Comparison of ENCODE assay signal across 1 cellular context in the genomic region with DNA sequence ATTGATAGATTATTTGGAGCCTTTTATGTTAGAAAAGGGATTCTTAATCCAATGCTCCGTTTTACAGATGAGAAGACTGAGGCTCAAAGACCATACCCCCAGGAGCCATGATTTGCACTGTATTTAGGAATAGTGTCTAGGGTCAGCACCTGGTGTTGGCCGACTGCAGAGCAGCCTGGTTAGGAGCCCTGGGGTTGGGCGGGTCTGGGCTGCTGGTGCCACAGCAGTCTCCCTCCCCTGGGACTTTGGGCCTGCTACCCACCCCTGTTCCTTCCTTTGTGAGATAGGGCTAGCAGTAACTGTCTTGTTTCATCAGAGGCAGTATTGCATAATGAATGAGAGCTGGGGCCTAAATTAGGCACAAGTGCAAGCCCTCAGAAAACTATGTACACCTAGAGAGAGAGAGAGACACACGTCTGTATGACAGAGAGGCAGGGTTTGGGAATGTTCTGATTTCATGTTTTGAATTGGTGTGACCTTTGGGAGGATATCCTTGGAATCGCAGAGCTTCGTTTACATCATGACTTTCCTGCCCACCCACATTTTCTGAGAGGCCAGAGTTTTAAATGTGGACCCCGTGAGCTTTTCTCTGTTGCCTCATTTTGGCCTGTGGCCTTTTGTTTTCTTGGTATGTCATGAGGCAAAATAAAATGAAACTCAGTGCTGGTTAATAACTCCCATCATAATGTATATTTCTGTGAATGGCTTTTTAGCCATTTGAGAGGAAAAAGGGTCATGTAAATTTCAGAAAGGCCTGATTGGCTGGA.
TF ChIP-seq lines count a peak whose summit lies in the region.

No MANE protein-coding gene starts in this region.

TF ChIP-seq in HepG2, 621 proteins besides CTCF, POLR2A, EP300 and RAD21 (continued from another document and continues in another):
- TF ChIP-seq, protein P1, sequence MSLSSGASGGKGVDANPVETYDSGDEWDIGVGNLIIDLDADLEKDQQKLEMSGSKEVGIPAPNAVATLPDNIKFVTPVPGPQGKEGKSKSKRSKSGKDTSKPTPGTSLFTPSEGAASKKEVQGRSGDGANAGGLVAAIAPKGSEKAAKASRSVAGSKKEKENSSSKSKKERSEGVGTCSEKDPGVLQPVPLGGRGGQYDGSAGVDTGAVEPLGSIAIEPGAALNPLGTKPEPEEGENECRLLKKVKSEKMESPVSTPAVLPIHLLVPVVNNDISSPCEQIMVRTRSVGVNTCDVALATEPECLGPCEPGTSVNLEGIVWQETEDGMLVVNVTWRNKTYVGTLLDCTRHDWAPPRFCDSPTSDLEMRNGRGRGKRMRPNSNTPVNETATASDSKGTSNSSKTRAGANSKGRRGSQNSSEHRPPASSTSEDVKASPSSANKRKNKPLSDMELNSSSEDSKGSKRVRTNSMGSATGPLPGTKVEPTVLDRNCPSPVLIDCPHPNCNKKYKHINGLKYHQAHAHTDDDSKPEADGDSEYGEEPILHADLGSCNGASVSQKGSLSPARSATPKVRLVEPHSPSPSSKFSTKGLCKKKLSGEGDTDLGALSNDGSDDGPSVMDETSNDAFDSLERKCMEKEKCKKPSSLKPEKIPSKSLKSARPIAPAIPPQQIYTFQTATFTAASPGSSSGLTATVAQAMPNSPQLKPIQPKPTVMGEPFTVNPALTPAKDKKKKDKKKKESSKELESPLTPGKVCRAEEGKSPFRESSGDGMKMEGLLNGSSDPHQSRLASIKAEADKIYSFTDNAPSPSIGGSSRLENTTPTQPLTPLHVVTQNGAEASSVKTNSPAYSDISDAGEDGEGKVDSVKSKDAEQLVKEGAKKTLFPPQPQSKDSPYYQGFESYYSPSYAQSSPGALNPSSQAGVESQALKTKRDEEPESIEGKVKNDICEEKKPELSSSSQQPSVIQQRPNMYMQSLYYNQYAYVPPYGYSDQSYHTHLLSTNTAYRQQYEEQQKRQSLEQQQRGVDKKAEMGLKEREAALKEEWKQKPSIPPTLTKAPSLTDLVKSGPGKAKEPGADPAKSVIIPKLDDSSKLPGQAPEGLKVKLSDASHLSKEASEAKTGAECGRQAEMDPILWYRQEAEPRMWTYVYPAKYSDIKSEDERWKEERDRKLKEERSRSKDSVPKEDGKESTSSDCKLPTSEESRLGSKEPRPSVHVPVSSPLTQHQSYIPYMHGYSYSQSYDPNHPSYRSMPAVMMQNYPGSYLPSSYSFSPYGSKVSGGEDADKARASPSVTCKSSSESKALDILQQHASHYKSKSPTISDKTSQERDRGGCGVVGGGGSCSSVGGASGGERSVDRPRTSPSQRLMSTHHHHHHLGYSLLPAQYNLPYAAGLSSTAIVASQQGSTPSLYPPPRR (CRISPR knock-in tag; IDR thresholded peaks at IDR 0.05; ENCODE audit: borderline replicate concordance), result peak; percentile 82
- 0 out of 2 replicates have a peak, but pooled peaks have one; percentile 33 for TF ChIP-seq KLF11 (CRISPR knock-in tag; IDR thresholded peaks at IDR 0.05)
- TF ChIP-seq, protein P2, sequence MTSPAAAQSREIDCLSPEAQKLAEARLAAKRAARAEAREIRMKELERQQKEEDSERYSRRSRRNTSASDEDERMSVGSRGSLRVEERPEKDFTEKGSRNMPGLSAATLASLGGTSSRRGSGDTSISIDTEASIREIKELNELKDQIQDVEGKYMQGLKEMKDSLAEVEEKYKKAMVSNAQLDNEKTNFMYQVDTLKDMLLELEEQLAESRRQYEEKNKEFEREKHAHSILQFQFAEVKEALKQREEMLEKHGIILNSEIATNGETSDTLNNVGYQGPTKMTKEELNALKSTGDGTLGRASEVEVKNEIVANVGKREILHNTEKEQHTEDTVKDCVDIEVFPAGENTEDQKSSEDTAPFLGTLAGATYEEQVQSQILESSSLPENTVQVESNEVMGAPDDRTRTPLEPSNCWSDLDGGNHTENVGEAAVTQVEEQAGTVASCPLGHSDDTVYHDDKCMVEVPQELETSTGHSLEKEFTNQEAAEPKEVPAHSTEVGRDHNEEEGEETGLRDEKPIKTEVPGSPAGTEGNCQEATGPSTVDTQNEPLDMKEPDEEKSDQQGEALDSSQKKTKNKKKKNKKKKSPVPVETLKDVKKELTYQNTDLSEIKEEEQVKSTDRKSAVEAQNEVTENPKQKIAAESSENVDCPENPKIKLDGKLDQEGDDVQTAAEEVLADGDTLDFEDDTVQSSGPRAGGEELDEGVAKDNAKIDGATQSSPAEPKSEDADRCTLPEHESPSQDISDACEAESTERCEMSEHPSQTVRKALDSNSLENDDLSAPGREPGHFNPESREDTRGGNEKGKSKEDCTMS (CRISPR knock-in tag; conservative IDR thresholded peaks at IDR 0.05), result no peak
- TF ChIP-seq CREM (IDR thresholded peaks at IDR 0.05), result peak; percentile 79
- TF ChIP-seq CREM (CRISPR knock-in tag; IDR thresholded peaks at IDR 0.05), result no peak
- no peak for TF ChIP-seq SRY (CRISPR knock-in tag; IDR thresholded peaks at IDR 0.05)
- peak; percentile 17; the same call in 1 of the 2 replicates for TF ChIP-seq GABPB1 (CRISPR knock-in tag; IDR thresholded peaks at IDR 0.05)
- TF ChIP-seq, protein P3, sequence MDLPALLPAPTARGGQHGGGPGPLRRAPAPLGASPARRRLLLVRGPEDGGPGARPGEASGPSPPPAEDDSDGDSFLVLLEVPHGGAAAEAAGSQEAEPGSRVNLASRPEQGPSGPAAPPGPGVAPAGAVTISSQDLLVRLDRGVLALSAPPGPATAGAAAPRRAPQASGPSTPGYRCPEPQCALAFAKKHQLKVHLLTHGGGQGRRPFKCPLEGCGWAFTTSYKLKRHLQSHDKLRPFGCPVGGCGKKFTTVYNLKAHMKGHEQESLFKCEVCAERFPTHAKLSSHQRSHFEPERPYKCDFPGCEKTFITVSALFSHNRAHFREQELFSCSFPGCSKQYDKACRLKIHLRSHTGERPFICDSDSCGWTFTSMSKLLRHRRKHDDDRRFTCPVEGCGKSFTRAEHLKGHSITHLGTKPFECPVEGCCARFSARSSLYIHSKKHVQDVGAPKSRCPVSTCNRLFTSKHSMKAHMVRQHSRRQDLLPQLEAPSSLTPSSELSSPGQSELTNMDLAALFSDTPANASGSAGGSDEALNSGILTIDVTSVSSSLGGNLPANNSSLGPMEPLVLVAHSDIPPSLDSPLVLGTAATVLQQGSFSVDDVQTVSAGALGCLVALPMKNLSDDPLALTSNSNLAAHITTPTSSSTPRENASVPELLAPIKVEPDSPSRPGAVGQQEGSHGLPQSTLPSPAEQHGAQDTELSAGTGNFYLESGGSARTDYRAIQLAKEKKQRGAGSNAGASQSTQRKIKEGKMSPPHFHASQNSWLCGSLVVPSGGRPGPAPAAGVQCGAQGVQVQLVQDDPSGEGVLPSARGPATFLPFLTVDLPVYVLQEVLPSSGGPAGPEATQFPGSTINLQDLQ (CRISPR knock-in tag; IDR thresholded peaks at IDR 0.05), result no peak
- TF ChIP-seq, protein P4, sequence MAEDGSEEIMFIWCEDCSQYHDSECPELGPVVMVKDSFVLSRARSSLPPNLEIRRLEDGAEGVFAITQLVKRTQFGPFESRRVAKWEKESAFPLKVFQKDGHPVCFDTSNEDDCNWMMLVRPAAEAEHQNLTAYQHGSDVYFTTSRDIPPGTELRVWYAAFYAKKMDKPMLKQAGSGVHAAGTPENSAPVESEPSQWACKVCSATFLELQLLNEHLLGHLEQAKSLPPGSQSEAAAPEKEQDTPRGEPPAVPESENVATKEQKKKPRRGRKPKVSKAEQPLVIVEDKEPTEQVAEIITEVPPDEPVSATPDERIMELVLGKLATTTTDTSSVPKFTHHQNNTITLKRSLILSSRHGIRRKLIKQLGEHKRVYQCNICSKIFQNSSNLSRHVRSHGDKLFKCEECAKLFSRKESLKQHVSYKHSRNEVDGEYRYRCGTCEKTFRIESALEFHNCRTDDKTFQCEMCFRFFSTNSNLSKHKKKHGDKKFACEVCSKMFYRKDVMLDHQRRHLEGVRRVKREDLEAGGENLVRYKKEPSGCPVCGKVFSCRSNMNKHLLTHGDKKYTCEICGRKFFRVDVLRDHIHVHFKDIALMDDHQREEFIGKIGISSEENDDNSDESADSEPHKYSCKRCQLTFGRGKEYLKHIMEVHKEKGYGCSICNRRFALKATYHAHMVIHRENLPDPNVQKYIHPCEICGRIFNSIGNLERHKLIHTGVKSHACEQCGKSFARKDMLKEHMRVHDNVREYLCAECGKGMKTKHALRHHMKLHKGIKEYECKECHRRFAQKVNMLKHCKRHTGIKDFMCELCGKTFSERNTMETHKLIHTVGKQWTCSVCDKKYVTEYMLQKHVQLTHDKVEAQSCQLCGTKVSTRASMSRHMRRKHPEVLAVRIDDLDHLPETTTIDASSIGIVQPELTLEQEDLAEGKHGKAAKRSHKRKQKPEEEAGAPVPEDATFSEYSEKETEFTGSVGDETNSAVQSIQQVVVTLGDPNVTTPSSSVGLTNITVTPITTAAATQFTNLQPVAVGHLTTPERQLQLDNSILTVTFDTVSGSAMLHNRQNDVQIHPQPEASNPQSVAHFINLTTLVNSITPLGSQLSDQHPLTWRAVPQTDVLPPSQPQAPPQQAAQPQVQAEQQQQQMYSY (CRISPR knock-in tag; IDR thresholded peaks at IDR 0.05), result no peak
- peak; percentile 91 for TF ChIP-seq BCL6 (CRISPR knock-in tag; IDR thresholded peaks at IDR 0.05)
- no peak for TF ChIP-seq SMAD1 (CRISPR knock-in tag; IDR thresholded peaks at IDR 0.05; ENCODE audit: borderline replicate concordance, low read depth)
- peak; percentile 55 for TF ChIP-seq TCF7 (IDR thresholded peaks at IDR 0.05; ENCODE audit: low read depth)
- no peak for TF ChIP-seq ZFP37 (CRISPR knock-in tag; IDR thresholded peaks at IDR 0.05; ENCODE audit: borderline replicate concordance)
- peak; percentile 30; the same call in 1 of the 2 replicates for TF ChIP-seq ZNF136 (CRISPR knock-in tag; IDR thresholded peaks at IDR 0.05; ENCODE audit: low read depth)
- TF ChIP-seq ZNF761 (CRISPR knock-in tag; conservative IDR thresholded peaks at IDR 0.05), result peak; percentile 74; the same call in 1 of the 2 replicates
- peak; percentile 17; the same call in 1 of the 2 replicates for TF ChIP-seq SMC3 (IDR thresholded peaks at IDR 0.05; ENCODE audit: low read length)
- TF ChIP-seq KLF15 (CRISPR knock-in tag; IDR thresholded peaks at IDR 0.05; ENCODE audit: borderline replicate concordance), result no peak
- no peak for TF ChIP-seq MYC (CRISPR knock-in tag; IDR thresholded peaks at IDR 0.05; ENCODE audit: borderline replicate concordance)
- peak; percentile 77 for TF ChIP-seq ISL2 (CRISPR knock-in tag; IDR thresholded peaks at IDR 0.05)
- TF ChIP-seq, protein P5, sequence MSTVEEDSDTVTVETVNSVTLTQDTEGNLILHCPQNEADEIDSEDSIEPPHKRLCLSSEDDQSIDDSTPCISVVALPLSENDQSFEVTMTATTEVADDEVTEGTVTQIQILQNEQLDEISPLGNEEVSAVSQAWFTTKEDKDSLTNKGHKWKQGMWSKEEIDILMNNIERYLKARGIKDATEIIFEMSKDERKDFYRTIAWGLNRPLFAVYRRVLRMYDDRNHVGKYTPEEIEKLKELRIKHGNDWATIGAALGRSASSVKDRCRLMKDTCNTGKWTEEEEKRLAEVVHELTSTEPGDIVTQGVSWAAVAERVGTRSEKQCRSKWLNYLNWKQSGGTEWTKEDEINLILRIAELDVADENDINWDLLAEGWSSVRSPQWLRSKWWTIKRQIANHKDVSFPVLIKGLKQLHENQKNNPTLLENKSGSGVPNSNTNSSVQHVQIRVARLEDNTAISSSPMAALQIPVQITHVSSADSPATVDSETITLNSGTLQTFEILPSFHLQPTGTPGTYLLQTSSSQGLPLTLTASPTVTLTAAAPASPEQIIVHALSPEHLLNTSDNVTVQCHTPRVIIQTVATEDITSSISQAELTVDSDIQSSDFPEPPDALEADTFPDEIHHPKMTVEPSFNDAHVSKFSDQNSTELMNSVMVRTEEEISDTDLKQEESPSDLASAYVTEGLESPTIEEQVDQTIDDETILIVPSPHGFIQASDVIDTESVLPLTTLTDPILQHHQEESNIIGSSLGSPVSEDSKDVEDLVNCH (CRISPR knock-in tag; IDR thresholded peaks at IDR 0.05), result no peak
- peak; percentile 87 for TF ChIP-seq SALL1 (CRISPR knock-in tag; IDR thresholded peaks at IDR 0.05)
- TF ChIP-seq HDAC6 (IDR thresholded peaks at IDR 0.05; ENCODE audit: low read depth, low read length), result 0 out of 2 replicates have a peak, but pooled peaks have one; percentile 53
- TF ChIP-seq, protein P6, sequence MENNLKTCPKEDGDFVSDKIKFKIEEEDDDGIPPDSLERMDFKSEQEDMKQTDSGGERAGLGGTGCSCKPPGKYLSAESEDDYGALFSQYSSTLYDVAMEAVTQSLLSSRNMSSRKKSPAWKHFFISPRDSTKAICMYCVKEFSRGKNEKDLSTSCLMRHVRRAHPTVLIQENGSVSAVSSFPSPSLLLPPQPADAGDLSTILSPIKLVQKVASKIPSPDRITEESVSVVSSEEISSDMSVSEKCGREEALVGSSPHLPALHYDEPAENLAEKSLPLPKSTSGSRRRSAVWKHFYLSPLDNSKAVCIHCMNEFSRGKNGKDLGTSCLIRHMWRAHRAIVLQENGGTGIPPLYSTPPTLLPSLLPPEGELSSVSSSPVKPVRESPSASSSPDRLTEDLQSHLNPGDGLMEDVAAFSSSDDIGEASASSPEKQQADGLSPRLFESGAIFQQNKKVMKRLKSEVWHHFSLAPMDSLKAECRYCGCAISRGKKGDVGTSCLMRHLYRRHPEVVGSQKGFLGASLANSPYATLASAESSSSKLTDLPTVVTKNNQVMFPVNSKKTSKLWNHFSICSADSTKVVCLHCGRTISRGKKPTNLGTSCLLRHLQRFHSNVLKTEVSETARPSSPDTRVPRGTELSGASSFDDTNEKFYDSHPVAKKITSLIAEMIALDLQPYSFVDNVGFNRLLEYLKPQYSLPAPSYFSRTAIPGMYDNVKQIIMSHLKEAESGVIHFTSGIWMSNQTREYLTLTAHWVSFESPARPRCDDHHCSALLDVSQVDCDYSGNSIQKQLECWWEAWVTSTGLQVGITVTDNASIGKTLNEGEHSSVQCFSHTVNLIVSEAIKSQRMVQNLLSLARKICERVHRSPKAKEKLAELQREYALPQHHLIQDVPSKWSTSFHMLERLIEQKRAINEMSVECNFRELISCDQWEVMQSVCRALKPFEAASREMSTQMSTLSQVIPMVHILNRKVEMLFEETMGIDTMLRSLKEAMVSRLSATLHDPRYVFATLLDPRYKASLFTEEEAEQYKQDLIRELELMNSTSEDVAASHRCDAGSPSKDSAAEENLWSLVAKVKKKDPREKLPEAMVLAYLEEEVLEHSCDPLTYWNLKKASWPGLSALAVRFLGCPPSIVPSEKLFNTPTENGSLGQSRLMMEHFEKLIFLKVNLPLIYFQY (CRISPR knock-in tag; IDR thresholded peaks at IDR 0.05; ENCODE audit: borderline replicate concordance), result no peak
- TF ChIP-seq, protein P7, sequence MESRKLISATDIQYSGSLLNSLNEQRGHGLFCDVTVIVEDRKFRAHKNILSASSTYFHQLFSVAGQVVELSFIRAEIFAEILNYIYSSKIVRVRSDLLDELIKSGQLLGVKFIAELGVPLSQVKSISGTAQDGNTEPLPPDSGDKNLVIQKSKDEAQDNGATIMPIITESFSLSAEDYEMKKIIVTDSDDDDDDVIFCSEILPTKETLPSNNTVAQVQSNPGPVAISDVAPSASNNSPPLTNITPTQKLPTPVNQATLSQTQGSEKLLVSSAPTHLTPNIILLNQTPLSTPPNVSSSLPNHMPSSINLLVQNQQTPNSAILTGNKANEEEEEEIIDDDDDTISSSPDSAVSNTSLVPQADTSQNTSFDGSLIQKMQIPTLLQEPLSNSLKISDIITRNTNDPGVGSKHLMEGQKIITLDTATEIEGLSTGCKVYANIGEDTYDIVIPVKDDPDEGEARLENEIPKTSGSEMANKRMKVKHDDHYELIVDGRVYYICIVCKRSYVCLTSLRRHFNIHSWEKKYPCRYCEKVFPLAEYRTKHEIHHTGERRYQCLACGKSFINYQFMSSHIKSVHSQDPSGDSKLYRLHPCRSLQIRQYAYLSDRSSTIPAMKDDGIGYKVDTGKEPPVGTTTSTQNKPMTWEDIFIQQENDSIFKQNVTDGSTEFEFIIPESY (CRISPR knock-in tag; IDR thresholded peaks at IDR 0.05), result 0 out of 2 replicates have a peak, but pooled peaks have one; percentile 24
- TF ChIP-seq ZNF879 (CRISPR knock-in tag; IDR thresholded peaks at IDR 0.05), result no peak
- TF ChIP-seq FOXO1 (CRISPR knock-in tag; IDR thresholded peaks at IDR 0.05), result peak; percentile 72
- no peak for TF ChIP-seq ATF7-NPFF (CRISPR knock-in tag; IDR thresholded peaks at IDR 0.05; ENCODE audit: low read depth)
- no peak for TF ChIP-seq NBN (conservative IDR thresholded peaks at IDR 0.05)
